In genomic region chr9:129064499-129064908, GRCh38 we compare ENCODE assay signal across 1 cellular context.
TF ChIP-seq lines count a peak whose summit lies in the region.

No MANE protein-coding gene starts in this region.

TF ChIP-seq in HepG2, 621 proteins besides CTCF, POLR2A, EP300 and RAD21 (continued from another document and continues in another):
- TF ChIP-seq, protein P1, sequence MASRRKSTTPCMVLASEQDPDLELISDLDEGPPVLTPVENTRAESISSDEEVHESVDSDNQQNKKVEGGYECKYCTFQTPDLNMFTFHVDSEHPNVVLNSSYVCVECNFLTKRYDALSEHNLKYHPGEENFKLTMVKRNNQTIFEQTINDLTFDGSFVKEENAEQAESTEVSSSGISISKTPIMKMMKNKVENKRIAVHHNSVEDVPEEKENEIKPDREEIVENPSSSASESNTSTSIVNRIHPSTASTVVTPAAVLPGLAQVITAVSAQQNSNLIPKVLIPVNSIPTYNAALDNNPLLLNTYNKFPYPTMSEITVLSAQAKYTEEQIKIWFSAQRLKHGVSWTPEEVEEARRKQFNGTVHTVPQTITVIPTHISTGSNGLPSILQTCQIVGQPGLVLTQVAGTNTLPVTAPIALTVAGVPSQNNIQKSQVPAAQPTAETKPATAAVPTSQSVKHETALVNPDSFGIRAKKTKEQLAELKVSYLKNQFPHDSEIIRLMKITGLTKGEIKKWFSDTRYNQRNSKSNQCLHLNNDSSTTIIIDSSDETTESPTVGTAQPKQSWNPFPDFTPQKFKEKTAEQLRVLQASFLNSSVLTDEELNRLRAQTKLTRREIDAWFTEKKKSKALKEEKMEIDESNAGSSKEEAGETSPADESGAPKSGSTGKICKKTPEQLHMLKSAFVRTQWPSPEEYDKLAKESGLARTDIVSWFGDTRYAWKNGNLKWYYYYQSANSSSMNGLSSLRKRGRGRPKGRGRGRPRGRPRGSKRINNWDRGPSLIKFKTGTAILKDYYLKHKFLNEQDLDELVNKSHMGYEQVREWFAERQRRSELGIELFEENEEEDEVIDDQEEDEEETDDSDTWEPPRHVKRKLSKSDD (CRISPR knock-in tag; IDR thresholded peaks at IDR 0.05; ENCODE audit: low read depth) = 0 out of 2 replicates have a peak, but pooled peaks have one; percentile 27
- TF ChIP-seq, protein P2, sequence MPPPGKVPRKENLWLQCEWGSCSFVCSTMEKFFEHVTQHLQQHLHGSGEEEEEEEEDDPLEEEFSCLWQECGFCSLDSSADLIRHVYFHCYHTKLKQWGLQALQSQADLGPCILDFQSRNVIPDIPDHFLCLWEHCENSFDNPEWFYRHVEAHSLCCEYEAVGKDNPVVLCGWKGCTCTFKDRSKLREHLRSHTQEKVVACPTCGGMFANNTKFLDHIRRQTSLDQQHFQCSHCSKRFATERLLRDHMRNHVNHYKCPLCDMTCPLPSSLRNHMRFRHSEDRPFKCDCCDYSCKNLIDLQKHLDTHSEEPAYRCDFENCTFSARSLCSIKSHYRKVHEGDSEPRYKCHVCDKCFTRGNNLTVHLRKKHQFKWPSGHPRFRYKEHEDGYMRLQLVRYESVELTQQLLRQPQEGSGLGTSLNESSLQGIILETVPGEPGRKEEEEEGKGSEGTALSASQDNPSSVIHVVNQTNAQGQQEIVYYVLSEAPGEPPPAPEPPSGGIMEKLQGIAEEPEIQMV (CRISPR knock-in tag; IDR thresholded peaks at IDR 0.05; ENCODE audit: low read depth) = peak; percentile 44; the same call in 1 of the 2 replicates
- no peak for TF ChIP-seq ATM (IDR thresholded peaks at IDR 0.05; ENCODE audit: borderline replicate concordance)
- TF ChIP-seq MIER3 (CRISPR knock-in tag; IDR thresholded peaks at IDR 0.05; ENCODE audit: borderline replicate concordance) = peak; percentile 36; the same call in 1 of the 2 replicates
- TF ChIP-seq MYC (CRISPR knock-in tag; IDR thresholded peaks at IDR 0.05; ENCODE audit: borderline replicate concordance) = peak; percentile 47; the same call in 1 of the 2 replicates
- TF ChIP-seq ZNF383 (CRISPR knock-in tag; IDR thresholded peaks at IDR 0.05; ENCODE audit: borderline replicate concordance) = no peak
- no peak for TF ChIP-seq IRX3 (CRISPR knock-in tag; IDR thresholded peaks at IDR 0.05; ENCODE audit: borderline replicate concordance, low read depth)
- no peak for TF ChIP-seq FOXP1 (IDR thresholded peaks at IDR 0.05)
- TF ChIP-seq FOXP1 (CRISPR knock-in tag; IDR thresholded peaks at IDR 0.05) = peak; percentile 47
- TF ChIP-seq IRF1 (CRISPR knock-in tag; IDR thresholded peaks at IDR 0.05; ENCODE audit: low read depth) = no peak
- TF ChIP-seq AKAP8 (CRISPR knock-in tag; IDR thresholded peaks at IDR 0.05) = peak; percentile 80; the same call in 1 of the 2 replicates
- no peak for TF ChIP-seq ZNF446 (CRISPR knock-in tag; IDR thresholded peaks at IDR 0.05)
- TF ChIP-seq ZNF343 (CRISPR knock-in tag; IDR thresholded peaks at IDR 0.05) = no peak
- TF ChIP-seq, protein P3, sequence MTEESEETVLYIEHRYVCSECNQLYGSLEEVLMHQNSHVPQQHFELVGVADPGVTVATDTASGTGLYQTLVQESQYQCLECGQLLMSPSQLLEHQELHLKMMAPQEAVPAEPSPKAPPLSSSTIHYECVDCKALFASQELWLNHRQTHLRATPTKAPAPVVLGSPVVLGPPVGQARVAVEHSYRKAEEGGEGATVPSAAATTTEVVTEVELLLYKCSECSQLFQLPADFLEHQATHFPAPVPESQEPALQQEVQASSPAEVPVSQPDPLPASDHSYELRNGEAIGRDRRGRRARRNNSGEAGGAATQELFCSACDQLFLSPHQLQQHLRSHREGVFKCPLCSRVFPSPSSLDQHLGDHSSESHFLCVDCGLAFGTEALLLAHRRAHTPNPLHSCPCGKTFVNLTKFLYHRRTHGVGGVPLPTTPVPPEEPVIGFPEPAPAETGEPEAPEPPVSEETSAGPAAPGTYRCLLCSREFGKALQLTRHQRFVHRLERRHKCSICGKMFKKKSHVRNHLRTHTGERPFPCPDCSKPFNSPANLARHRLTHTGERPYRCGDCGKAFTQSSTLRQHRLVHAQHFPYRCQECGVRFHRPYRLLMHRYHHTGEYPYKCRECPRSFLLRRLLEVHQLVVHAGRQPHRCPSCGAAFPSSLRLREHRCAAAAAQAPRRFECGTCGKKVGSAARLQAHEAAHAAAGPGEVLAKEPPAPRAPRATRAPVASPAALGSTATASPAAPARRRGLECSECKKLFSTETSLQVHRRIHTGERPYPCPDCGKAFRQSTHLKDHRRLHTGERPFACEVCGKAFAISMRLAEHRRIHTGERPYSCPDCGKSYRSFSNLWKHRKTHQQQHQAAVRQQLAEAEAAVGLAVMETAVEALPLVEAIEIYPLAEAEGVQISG (CRISPR knock-in tag; IDR thresholded peaks at IDR 0.05) = peak; percentile 75
- TF ChIP-seq ZNF557 (CRISPR knock-in tag; IDR thresholded peaks at IDR 0.05) = no peak
- TF ChIP-seq SP4 (CRISPR knock-in tag; IDR thresholded peaks at IDR 0.05) = peak; percentile 76
- TF ChIP-seq NFRKB (IDR thresholded peaks at IDR 0.05) = no peak
- no peak for TF ChIP-seq SCMH1 (CRISPR knock-in tag; IDR thresholded peaks at IDR 0.05; ENCODE audit: borderline replicate concordance)
- TF ChIP-seq ZNF382 (CRISPR knock-in tag; IDR thresholded peaks at IDR 0.05; ENCODE audit: borderline replicate concordance) = no peak
- TF ChIP-seq, protein P4, sequence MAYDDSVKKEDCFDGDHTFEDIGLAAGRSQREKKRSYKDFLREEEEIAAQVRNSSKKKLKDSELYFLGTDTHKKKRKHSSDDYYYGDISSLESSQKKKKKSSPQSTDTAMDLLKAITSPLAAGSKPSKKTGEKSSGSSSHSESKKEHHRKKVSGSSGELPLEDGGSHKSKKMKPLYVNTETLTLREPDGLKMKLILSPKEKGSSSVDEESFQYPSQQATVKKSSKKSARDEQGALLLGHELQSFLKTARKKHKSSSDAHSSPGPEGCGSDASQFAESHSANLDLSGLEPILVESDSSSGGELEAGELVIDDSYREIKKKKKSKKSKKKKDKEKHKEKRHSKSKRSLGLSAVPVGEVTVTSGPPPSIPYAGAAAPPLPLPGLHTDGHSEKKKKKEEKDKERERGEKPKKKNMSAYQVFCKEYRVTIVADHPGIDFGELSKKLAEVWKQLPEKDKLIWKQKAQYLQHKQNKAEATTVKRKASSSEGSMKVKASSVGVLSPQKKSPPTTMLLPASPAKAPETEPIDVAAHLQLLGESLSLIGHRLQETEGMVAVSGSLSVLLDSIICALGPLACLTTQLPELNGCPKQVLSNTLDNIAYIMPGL (CRISPR knock-in tag; IDR thresholded peaks at IDR 0.05; ENCODE audit: borderline replicate concordance in 1 of 2, low read depth in 1 of 2) = peak; percentile 17 to 45; a peak in 2 of 4 replicates
- TF ChIP-seq NFIB (CRISPR knock-in tag; IDR thresholded peaks at IDR 0.05; ENCODE audit: borderline replicate concordance) = no peak
- TF ChIP-seq, protein P5, sequence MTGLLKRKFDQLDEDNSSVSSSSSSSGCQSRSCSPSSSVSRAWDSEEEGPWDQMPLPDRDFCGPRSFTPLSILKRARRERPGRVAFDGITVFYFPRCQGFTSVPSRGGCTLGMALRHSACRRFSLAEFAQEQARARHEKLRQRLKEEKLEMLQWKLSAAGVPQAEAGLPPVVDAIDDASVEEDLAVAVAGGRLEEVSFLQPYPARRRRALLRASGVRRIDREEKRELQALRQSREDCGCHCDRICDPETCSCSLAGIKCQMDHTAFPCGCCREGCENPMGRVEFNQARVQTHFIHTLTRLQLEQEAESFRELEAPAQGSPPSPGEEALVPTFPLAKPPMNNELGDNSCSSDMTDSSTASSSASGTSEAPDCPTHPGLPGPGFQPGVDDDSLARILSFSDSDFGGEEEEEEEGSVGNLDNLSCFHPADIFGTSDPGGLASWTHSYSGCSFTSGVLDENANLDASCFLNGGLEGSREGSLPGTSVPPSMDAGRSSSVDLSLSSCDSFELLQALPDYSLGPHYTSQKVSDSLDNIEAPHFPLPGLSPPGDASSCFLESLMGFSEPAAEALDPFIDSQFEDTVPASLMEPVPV (CRISPR knock-in tag; IDR thresholded peaks at IDR 0.05) = no peak
- peak; percentile 84 for TF ChIP-seq MYPOP (CRISPR knock-in tag; IDR thresholded peaks at IDR 0.05)
- peak; percentile 99 for TF ChIP-seq SKI (IDR thresholded peaks at IDR 0.05; ENCODE audit: partially characterized antibody)
- peak; percentile 30; the same call in 1 of the 2 replicates for TF ChIP-seq ZNF280D (CRISPR knock-in tag; IDR thresholded peaks at IDR 0.05)
- TF ChIP-seq IKZF5 (CRISPR knock-in tag; IDR thresholded peaks at IDR 0.05) = peak; percentile 89
- TF ChIP-seq SIN3A (IDR thresholded peaks at IDR 0.05; ENCODE audit: borderline replicate concordance, low read depth, low read length) = 0 out of 2 replicates have a peak, but pooled peaks have one; percentile 48
- no peak for TF ChIP-seq ZNF44 (CRISPR knock-in tag; IDR thresholded peaks at IDR 0.05)
- TF ChIP-seq SMC3 (IDR thresholded peaks at IDR 0.05; ENCODE audit: low read length) = peak; percentile 24; the same call in 1 of the 2 replicates
- peak; percentile 59; the same call in 1 of the 2 replicates for TF ChIP-seq SIX1 (CRISPR knock-in tag; IDR thresholded peaks at IDR 0.05; ENCODE audit: borderline replicate concordance)
- peak; percentile 65 for TF ChIP-seq RCOR2 (CRISPR knock-in tag; IDR thresholded peaks at IDR 0.05)
- no peak for TF ChIP-seq HCFC1 (IDR thresholded peaks at IDR 0.05; ENCODE audit: low read depth, low read length)
- peak; percentile 61; the same call in 1 of the 2 replicates for TF ChIP-seq ZNF274 (CRISPR knock-in tag; IDR thresholded peaks at IDR 0.05)
- TF ChIP-seq KAT8 (CRISPR knock-in tag; IDR thresholded peaks at IDR 0.05) = peak; percentile 58
- no peak for TF ChIP-seq SNAI1 (CRISPR knock-in tag; IDR thresholded peaks at IDR 0.05; ENCODE audit: borderline replicate concordance)
- TF ChIP-seq PLRG1 (conservative IDR thresholded peaks at IDR 0.05) = no peak
- no peak for TF ChIP-seq MAZ (IDR thresholded peaks at IDR 0.05; ENCODE audit: borderline replicate concordance, low read depth, low read length)
- peak; percentile 86 for TF ChIP-seq MAZ (CRISPR knock-in tag; IDR thresholded peaks at IDR 0.05; ENCODE audit: low read depth)
- peak; percentile 60 for TF ChIP-seq ISL2 (CRISPR knock-in tag; IDR thresholded peaks at IDR 0.05)
- TF ChIP-seq ZNF607 (CRISPR knock-in tag; IDR thresholded peaks at IDR 0.05; ENCODE audit: borderline replicate concordance) = peak; percentile 54; the same call in 1 of the 2 replicates
- TF ChIP-seq ZNF563 (CRISPR knock-in tag; IDR thresholded peaks at IDR 0.05) = peak; percentile 80
- peak; percentile 73 for TF ChIP-seq ATF7 (IDR thresholded peaks at IDR 0.05)
- peak; percentile 90 for TF ChIP-seq ATF7 (CRISPR knock-in tag; IDR thresholded peaks at IDR 0.05)
- TF ChIP-seq HNF4G (IDR thresholded peaks at IDR 0.05; ENCODE audit: borderline replicate concordance, low read depth, low read length) = peak; percentile 81
- peak; percentile 68; the same call in 1 of the 2 replicates for TF ChIP-seq HNF4G (CRISPR knock-in tag; IDR thresholded peaks at IDR 0.05; ENCODE audit: borderline replicate concordance, low read depth)
- TF ChIP-seq WIZ (CRISPR knock-in tag; IDR thresholded peaks at IDR 0.05) = no peak
- no peak for TF ChIP-seq SYNCRIP (IDR thresholded peaks at IDR 0.05; ENCODE audit: insufficient read depth, low read depth, low read length)
- no peak for TF ChIP-seq SMARCE1 (IDR thresholded peaks at IDR 0.05; ENCODE audit: borderline replicate concordance)
